10 cellular contexts compared by ENCODE assay signal in the genomic region with DNA sequence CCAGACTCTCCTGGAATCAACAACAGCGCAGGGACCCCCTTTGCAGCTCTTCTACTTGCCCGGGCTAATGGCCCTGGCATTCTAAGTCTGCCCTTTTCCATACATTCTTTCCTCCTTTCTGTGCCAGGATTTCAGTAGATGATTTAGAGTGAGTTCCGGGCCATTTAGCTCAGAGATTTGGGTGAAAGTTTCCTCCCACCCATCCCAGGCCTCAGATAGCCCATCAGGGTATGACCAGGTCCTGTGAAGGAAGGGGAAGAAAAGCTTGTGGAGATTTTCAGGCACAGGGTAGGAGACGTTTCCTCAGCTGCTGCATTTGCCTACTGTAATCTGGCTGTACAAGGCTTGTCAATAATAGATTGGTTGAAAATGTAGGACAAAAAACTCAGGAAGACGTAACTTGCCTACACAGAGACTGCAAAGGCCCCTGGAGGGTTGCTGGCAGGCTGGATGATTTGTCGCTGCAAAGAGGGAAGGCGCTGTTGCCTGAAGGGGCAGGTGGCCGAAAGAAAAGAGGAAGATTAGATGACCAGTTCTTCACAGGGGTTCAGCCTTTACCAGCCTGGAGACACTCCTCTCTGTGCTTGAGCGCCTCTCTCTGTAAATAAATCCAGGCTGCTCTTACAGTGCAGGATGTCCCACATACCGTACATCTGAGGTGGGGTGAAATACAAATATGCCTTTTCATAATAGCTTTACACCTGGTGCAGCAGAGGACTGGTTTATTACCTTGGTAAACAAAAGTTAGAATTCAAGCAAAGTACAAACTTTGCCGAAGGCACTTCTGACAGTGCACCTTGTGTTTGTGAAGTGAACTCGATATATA.
DNase-seq lines count a peak whose midpoint lies in the region; ATAC-seq and TF ChIP-seq lines count a peak whose summit lies in the region.
"Had no signal": no experiment of that assay in that cellular context is flagged by ENCODE, and none has a peak within 500 bp of the region (broad histone marks: within the 10 kb centered on the region; RNA-seq: fewer than 3 reads in every experiment).

No MANE protein-coding gene starts in this region.

- peak overlapping the region; percentile 96 for H3K27ac Mint-ChIP-seq in nephron progenitor cell

- ATAC-seq in GM18520 (IDR thresholded peaks at IDR 0.05; ENCODE audit: unreplicated experiment), result no peak
- ATAC-seq in GM21723 (IDR thresholded peaks at IDR 0.05; ENCODE audit: unreplicated experiment), result no peak
- ATAC-seq in GM18873 (IDR thresholded peaks at IDR 0.05; ENCODE audit: low FRiP score, unreplicated experiment), result no peak

- H3K4me3 Mint-ChIP-seq in nephron progenitor cell, result peak overlapping the region; percentile 21

- H3K27ac ChIP-seq in colonic mucosa (peak overlapping the region; percentile 32), uterus (no peak overlapping the region)

- H3K9me3 ChIP-seq in colonic mucosa, result no peaks in the 10 kb centered on the region
- no peaks in the 10 kb centered on the region for H3K9me3 ChIP-seq in uterus

- H3K9ac ChIP-seq in colonic mucosa (ENCODE audit: low read depth in 2 of 2, low read length in 2 of 2), result peak overlapping the region in 1 of 2 donors; percentile 68

- no peak for TF ChIP-seq CTCF in colonic mucosa (IDR thresholded peaks at IDR 0.05)
- TF ChIP-seq CTCF in nephron progenitor cell (IDR thresholded peaks at IDR 0.05), result no peak
- no peak for TF ChIP-seq CTCF in uterus (IDR thresholded peaks at IDR 0.05)

- peak; percentile 41 for DNase-seq in DMS53 treated with DMSO at 0.1 percent for 48 hours (lab: John Stamatoyannopoulos, UW; ENCODE audit: unreplicated experiment)
- peak; percentile 23 for DNase-seq in NCI-H446 treated with DMSO at 0.1 percent for 48 hours (lab: John Stamatoyannopoulos, UW)
- DNase-seq in colonic mucosa, result peak; percentile 63
- peak; percentile 57 for DNase-seq in nephron progenitor cell
- no peak for DNase-seq in uterus
- DNase-seq: activated naive CD4-positive, alpha-beta T cell treated with anti-CD3 and anti-CD28 coated beads, Interleukin-2, amount 50 U/mL, for 16 hours; NCI-H2227 treated with DMSO at 0.1 percent for 48 hours had no signal

- peaks cover 65% of the 10 kb centered on the region for H3K4me1 Mint-ChIP-seq in nephron progenitor cell

- H3K4me1 ChIP-seq in colonic mucosa, result no peaks in the 10 kb centered on the region
- no peaks in the 10 kb centered on the region for H3K4me1 ChIP-seq in uterus

- intact Hi-C loops in colonic mucosa (cut with DNase I) (no loop called here), uterus (cut with DNase I; ENCODE audit: low total_unique reads) (no loop called here)

- H3K27me3 ChIP-seq in colonic mucosa (no peaks in the 10 kb centered on the region), uterus (no peaks in the 10 kb centered on the region)

- no peak overlapping the region for H3K4me3 ChIP-seq in colonic mucosa
- H3K4me3 ChIP-seq in uterus, result no peak overlapping the region

- no peak for TF ChIP-seq POLR2A in uterus (IDR thresholded peaks at IDR 0.05)

- peaks cover 6% of the 10 kb centered on the region for H3K27me3 Mint-ChIP-seq in nephron progenitor cell (ENCODE audit: low read depth, poor library complexity)

- H3K36me3 ChIP-seq in colonic mucosa (no peaks in the 10 kb centered on the region), uterus (no peaks in the 10 kb centered on the region)

- peaks cover 6% of the 10 kb centered on the region for H3K36me3 Mint-ChIP-seq in nephron progenitor cell (ENCODE audit: low read depth)

- peaks cover 12% of the 10 kb centered on the region for H3K9me3 Mint-ChIP-seq in nephron progenitor cell

Comparison
In these comparisons a context has a peak if more than half of its experiments do, and no peak if none do; other contexts are left out.
1. DNase-seq: peak in DMS53 treated with DMSO at 0.1 percent for 48 hours (single experiment), NCI-H446 treated with DMSO at 0.1 percent for 48 hours (single experiment), colonic mucosa (single experiment) and nephron progenitor cell (single experiment); none in uterus (0 of 2).